In the genomic region with DNA sequence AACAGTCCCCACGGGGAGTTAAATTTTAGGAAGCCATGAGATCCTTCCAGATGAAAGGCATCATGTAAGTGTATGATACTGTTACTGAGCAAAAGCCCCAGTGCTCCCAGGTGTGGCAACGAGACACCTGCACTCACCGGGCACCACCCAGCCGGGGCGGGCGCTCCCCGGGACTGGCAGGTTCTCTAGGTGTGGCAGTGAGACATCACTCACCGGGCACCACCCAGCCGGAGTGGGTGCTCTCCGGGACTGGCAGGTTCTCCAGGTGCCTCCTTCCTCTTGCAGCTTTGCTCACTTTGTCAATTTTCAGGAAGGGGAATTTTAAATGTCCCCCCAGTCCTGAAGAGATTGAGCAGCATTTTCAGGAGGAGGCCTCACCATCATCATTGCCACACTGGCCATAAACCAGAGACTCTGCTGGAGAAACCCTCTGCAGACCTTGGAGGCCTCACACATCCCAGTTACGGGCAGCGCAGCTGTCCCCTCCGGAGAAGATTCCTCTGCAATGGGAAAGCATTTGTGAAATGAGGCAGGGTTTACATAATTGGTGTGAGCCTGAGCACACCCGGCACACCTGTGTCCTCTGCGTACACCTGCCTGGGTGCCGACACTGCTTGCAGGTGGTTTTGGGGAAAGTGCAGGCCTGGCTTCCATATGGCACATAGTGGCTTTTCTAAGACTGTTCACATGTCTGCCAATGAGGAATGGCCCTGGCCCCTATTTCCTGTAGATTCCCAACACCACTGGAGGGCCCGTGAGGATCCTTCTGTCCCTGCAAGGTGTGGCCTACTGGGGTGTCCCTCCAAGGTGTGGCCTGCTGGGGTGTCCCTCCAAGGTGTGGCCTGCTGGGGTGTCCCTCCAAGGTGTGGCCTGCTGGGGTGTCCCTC, we compare ENCODE assay signal across 18 cellular contexts.
A peak's percentile ranks its signal among the peaks of the same experiment; 100 is the strongest.
DNase-seq lines count a peak whose midpoint lies in the region; ATAC-seq and TF ChIP-seq lines count a peak whose summit lies in the region.
"Had no signal": no experiment of that assay in that cellular context is flagged by ENCODE, and none has a peak within 500 bp of the region (broad histone marks: within the 10 kb centered on the region; RNA-seq: fewer than 3 reads in every experiment).

No MANE protein-coding gene starts in this region.

- no peak overlapping the region for H3K4me3 Mint-ChIP-seq in activated T-helper 17 cell treated with anti-CD3 and anti-CD28 coated beads, Interleukin-2, amount 50 U/mL, for 72 hours

- no peak overlapping the region for H3K4me3 ChIP-seq in right atrium auricular region
- H3K4me3 ChIP-seq in left ventricle myocardium inferior = no peak overlapping the region
- H3K4me3 ChIP-seq: HAP-1, Peyer's patch had no signal

- H3K27ac ChIP-seq in right atrium auricular region (no peak overlapping the region), left ventricle myocardium inferior (replicated peaks) (no peak overlapping the region)
- H3K27ac ChIP-seq: Peyer's patch had no signal

- no peaks in the 10 kb centered on the region for H3K36me3 ChIP-seq in right atrium auricular region
- peaks cover 23% of the 10 kb centered on the region for H3K36me3 ChIP-seq in left ventricle myocardium inferior
- H3K36me3 ChIP-seq: HAP-1 had no signal

- H3K4me1 ChIP-seq in right atrium auricular region (no peaks in the 10 kb centered on the region), left ventricle myocardium inferior (no peaks in the 10 kb centered on the region)
- H3K4me1 ChIP-seq: HAP-1, Peyer's patch had no signal

- peak; percentile 50 for DNase-seq in right atrium auricular region (ENCODE audit: low spot score)
- no peak for DNase-seq in left ventricle myocardium inferior
- peak; percentile 27 for DNase-seq in islet precursor cell
- peak; percentile 64 for DNase-seq in posterior vena cava (ENCODE audit: low spot score)
- no peak for DNase-seq in medulla oblongata (ENCODE audit: extremely low spot score)
- no peak for DNase-seq in OCI-M2 (lab: John Stamatoyannopoulos, UW; ENCODE audit: unreplicated experiment)
- DNase-seq in left colon = no peak
- DNase-seq: C1 segment of cervical spinal cord, EL, Karpas-422, MM.1S, NCI-H1105, NCI-H187 treated with DMSO at 0.1 percent for 48 hours, NCI-H446 treated with DMSO at 0.1 percent for 48 hours, NCI-H82 had no signal

- H3K36me3 Mint-ChIP-seq in activated T-helper 17 cell treated with anti-CD3 and anti-CD28 coated beads, Interleukin-2, amount 50 U/mL, for 72 hours (ENCODE audit: low read depth) = peaks cover 12% of the 10 kb centered on the region

- H3K9me3 ChIP-seq in right atrium auricular region (no peaks in the 10 kb centered on the region), left ventricle myocardium inferior (replicated peaks) (no peaks in the 10 kb centered on the region)
- H3K9me3 ChIP-seq: HAP-1, Peyer's patch had no signal

- no peak for ATAC-seq in activated T-helper 17 cell treated with anti-CD3 and anti-CD28 coated beads, Interleukin-2, amount 50 U/mL, for 72 hours (replicated peaks)
- ATAC-seq in left colon = no peak

- H3K27me3 ChIP-seq in right atrium auricular region (no peaks in the 10 kb centered on the region), left ventricle myocardium inferior (ENCODE audit: low read depth) (no peaks in the 10 kb centered on the region)
- H3K27me3 ChIP-seq: Peyer's patch had no signal

- intact Hi-C loops in left ventricle myocardium inferior (cut with micrococcal nuclease) = no loop called here
- intact Hi-C loops in posterior vena cava (cut with DNase I) = no loop called here
- intact Hi-C loops in left colon (cut with DNase I, micrococcal nuclease) = no loop called here

- H3K27me3 Mint-ChIP-seq in activated T-helper 17 cell treated with anti-CD3 and anti-CD28 coated beads, Interleukin-2, amount 50 U/mL, for 72 hours = no peaks in the 10 kb centered on the region

- peaks cover 12% of the 10 kb centered on the region for H3K9me3 Mint-ChIP-seq in activated T-helper 17 cell treated with anti-CD3 and anti-CD28 coated beads, Interleukin-2, amount 50 U/mL, for 72 hours

- H3K4me1 Mint-ChIP-seq in activated T-helper 17 cell treated with anti-CD3 and anti-CD28 coated beads, Interleukin-2, amount 50 U/mL, for 72 hours = no peaks in the 10 kb centered on the region

- TF ChIP-seq CTCF in right atrium auricular region (IDR thresholded peaks at IDR 0.05) = no peak
- TF ChIP-seq CTCF in left ventricle myocardium inferior (IDR thresholded peaks at IDR 0.05; ENCODE audit: borderline replicate concordance) = no peak

- no peak overlapping the region for H3K27ac Mint-ChIP-seq in activated T-helper 17 cell treated with anti-CD3 and anti-CD28 coated beads, Interleukin-2, amount 50 U/mL, for 72 hours

Comparison
In these comparisons a context has a peak if more than half of its experiments do, and no peak if none do; other contexts are left out.
1. DNase-seq: peak in right atrium auricular region (single experiment), islet precursor cell (single experiment) and posterior vena cava (single experiment); none in left ventricle myocardium inferior (single experiment), medulla oblongata (single experiment), OCI-M2 (single experiment) and left colon (0 of 2).